8 cellular contexts compared by ENCODE assay signal in the genomic region with DNA sequence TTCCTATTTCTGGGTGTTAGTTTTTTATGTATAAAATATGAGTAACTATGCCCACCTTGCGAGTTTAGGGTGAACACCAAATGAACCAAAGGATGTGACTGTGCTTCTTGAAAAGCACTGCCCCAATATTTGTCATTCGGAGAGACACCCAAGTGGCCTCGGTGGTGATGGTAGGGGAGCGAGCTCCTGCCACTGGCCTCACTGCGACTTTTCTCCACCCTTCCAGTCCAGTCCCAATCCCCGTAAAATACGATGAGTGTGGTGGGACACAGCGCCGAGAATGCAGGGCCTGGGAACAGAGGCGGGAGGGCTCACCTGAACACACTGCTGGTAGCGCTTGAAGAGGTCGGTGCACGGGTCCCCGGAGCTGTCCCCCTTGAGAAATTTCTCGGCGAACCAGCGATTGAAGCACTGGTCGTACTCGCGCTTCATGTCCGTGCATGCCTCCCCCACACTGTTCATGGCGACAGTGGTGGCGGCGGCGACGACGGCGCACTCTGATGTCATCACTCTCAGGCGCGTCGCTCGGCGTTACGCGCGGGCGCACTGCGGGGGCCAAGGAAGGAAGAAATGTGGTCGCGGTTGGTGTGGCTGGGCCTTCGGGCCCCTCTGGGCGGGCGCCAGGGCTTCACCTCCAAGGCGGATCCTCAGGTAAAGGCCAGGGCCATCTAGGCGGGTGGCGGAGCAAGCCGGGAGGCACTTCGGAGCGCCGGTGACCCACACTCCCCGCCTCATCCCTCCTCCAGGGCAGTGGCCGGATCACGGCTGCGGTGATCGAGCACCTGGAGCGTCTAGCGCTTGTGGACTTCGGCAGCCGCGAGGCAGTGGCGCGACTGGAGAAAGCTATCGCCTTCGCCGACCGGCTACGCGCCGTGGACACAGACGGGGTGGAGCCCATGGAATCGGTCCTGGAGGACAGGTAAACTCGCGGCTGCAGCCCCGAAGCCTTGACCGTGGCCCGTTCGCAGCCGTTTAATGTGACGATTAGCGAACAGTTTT. TPM values are rescaled to one million over a fixed set of nuclear protein-coding genes. Genes with fewer than 3 reads are reported as not detected.
A peak's percentile ranks its signal among the peaks of the same experiment; 100 is the strongest.
DNase-seq lines count a peak whose midpoint lies in the region; ATAC-seq, FAIRE-seq and TF ChIP-seq lines count a peak whose summit lies in the region.

A gene with protein sequence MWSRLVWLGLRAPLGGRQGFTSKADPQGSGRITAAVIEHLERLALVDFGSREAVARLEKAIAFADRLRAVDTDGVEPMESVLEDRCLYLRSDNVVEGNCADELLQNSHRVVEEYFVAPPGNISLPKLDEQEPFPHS (plus strand): TSS at position 534 of the 999 bp plus-strand sequence. CDS start 37 bp downstream, at position 571.
A gene (minus strand): TSS at position 474 of the 999 bp plus-strand sequence. CDS start 12 bp downstream, at position 462.

- intact Hi-C loops in heart right ventricle (cut with DNase I) (no loop called here), posterior vena cava (cut with DNase I) (no loop called here), upper lobe of right lung (cut with DNase I) (no loop called here)

- peak within 1 kb of the TSS; percentile 98 for H3K9ac ChIP-seq in adipocyte (ENCODE audit: low read length)

- H3K4me1 ChIP-seq in adipocyte (ENCODE audit: control insufficient read depth, insufficient read depth, low read length) (peaks cover 20% of the 10 kb centered on the region), heart right ventricle (peaks cover 4 to 41% (median 24%) of the 10 kb centered on the region in 9 donors), upper lobe of right lung (peaks cover 20% of the 10 kb centered on the region)

- WGBS in heart right ventricle, 2 donors = 0% methylated on average over 80 of the region's 80 CpGs

- peak; percentile 93 for TF ChIP-seq POLR2A in GM12892 (IDR thresholded peaks at IDR 0.05; ENCODE audit: low read depth, low read length)

- peaks cover 31% of the 10 kb centered on the region for H3K36me3 ChIP-seq in adipocyte (ENCODE audit: control insufficient read depth, insufficient read depth, low read length, severe bottlenecking)
- peaks cover 0 to 69% (median 29%) of the 10 kb centered on the region in 9 donors for H3K36me3 ChIP-seq in heart right ventricle
- peaks cover 46% of the 10 kb centered on the region for H3K36me3 ChIP-seq in upper lobe of right lung

- peak; percentile 93 for ATAC-seq in HG02678 (IDR thresholded peaks at IDR 0.05; ENCODE audit: unreplicated experiment)
- ATAC-seq in heart right ventricle = peak; percentile 97 to 99 (median 99)
- peak; percentile 98 for ATAC-seq in upper lobe of right lung

- peak; percentile 96 for FAIRE-seq in GM12892 (lab: Jason Lieb, UNC)

- peak within 1 kb of the TSS; percentile 58 to 93 (median 88) for H3K27ac ChIP-seq in heart right ventricle
- peak within 1 kb of the TSS; percentile 94 for H3K27ac ChIP-seq in upper lobe of right lung

- no peaks in the 10 kb centered on the region for H3K9me3 ChIP-seq in adipocyte (ENCODE audit: control insufficient read depth, low read length)
- no peaks in the 10 kb centered on the region for H3K9me3 ChIP-seq in heart right ventricle
- H3K9me3 ChIP-seq in upper lobe of right lung = no peaks in the 10 kb centered on the region

- H3K4me3 ChIP-seq in adipocyte (ENCODE audit: low read length) (peak within 1 kb of the TSS; percentile 100), heart right ventricle (peak within 1 kb of the TSS; percentile 72 to 100 (median 94)), upper lobe of right lung (peak within 1 kb of the TSS; percentile 97)

- H3K27me3 ChIP-seq in adipocyte (replicated peaks; ENCODE audit: control insufficient read depth, insufficient read depth, low read length) (no peaks in the 10 kb centered on the region), heart right ventricle (no peaks in the 10 kb centered on the region), upper lobe of right lung (no peaks in the 10 kb centered on the region)

- TF ChIP-seq CTCF in heart right ventricle (IDR thresholded peaks at IDR 0.05) = no peak
- TF ChIP-seq CTCF in upper lobe of right lung (IDR thresholded peaks at IDR 0.05) = no peak

- DNase-seq in GM12892 (ENCODE audit: insufficient read length) (peak; percentile 77), NCI-H1105 treated with DMSO at 0.1 percent for 48 hours (lab: John Stamatoyannopoulos, UW) (peak; percentile 75), T-helper 1 cell (peak; percentile 65 to 86 (median 79)), adipocyte (ENCODE audit: low read depth) (peak; percentile 88), heart right ventricle (peak; percentile 84 to 86), posterior vena cava (ENCODE audit: low spot score) (peak; percentile 96), upper lobe of right lung (peak; percentile 93)

RNA-seq across cellular contexts. Expression of the first gene that starts in this region (rescaled TPM):
- 14.5 TPM for polyA plus RNA-seq in GM12892 (2012; ENCODE audit: missing spikeins)
- 10 to 100 TPM in 7 of 10 donors, 1 to 10 TPM in 3; 6.4 to 17.0 (median 11.1) TPM for total RNA-seq in heart right ventricle
- polyA plus RNA-seq in heart right ventricle = 1 to 10 TPM; 6.0 to 7.3 TPM
- total RNA-seq in posterior vena cava = 10 to 100 TPM; 11.7 to 16.2 TPM
- 29.3 TPM for total RNA-seq in upper lobe of right lung

RNA-seq across cellular contexts. Expression of the second gene that starts in this region (rescaled TPM):
- 88.5 TPM for polyA plus RNA-seq in GM12892 (2012; ENCODE audit: missing spikeins)
- 10 to 100 TPM; 10.1 to 18.4 (median 13.0) TPM for total RNA-seq in heart right ventricle
- polyA plus RNA-seq in heart right ventricle = 10 to 100 TPM; 12.0 to 28.9 TPM
- total RNA-seq in posterior vena cava = 10 to 100 TPM; 13.9 to 15.7 TPM
- total RNA-seq in upper lobe of right lung = 21.1 TPM

Comparison
In these comparisons a context has a peak if more than half of its experiments do, and no peak if none do; other contexts are left out.
1. Peak in every context shown above with its lines: DNase-seq, ATAC-seq, H3K4me3 ChIP-seq and H3K27ac ChIP-seq.